Comparison of ENCODE assay signal across 3 cellular contexts in the genomic region with DNA sequence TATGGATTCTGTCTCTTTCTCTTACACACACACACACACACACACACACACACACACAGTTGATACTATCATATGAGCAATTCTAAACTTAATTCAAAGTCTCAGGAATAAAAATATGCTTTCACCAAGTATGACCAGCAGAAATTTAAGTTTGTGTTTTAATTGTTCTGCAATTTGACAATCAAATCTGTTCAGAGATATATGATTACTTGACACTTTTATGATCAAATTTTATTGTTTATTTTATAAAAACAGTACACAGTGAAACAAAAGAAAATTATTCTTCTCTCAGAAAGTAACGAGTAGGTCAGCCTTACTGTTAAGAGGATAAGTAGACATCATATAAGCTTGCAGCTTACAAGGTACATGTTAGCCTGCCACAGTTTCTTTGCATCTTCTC.
TF ChIP-seq lines count a peak whose summit lies in the region.

No MANE protein-coding gene starts in this region.

TF ChIP-seq in HepG2, 621 proteins besides CTCF, POLR2A, EP300 and RAD21 (continues in another document):
- TF ChIP-seq, protein P1, sequence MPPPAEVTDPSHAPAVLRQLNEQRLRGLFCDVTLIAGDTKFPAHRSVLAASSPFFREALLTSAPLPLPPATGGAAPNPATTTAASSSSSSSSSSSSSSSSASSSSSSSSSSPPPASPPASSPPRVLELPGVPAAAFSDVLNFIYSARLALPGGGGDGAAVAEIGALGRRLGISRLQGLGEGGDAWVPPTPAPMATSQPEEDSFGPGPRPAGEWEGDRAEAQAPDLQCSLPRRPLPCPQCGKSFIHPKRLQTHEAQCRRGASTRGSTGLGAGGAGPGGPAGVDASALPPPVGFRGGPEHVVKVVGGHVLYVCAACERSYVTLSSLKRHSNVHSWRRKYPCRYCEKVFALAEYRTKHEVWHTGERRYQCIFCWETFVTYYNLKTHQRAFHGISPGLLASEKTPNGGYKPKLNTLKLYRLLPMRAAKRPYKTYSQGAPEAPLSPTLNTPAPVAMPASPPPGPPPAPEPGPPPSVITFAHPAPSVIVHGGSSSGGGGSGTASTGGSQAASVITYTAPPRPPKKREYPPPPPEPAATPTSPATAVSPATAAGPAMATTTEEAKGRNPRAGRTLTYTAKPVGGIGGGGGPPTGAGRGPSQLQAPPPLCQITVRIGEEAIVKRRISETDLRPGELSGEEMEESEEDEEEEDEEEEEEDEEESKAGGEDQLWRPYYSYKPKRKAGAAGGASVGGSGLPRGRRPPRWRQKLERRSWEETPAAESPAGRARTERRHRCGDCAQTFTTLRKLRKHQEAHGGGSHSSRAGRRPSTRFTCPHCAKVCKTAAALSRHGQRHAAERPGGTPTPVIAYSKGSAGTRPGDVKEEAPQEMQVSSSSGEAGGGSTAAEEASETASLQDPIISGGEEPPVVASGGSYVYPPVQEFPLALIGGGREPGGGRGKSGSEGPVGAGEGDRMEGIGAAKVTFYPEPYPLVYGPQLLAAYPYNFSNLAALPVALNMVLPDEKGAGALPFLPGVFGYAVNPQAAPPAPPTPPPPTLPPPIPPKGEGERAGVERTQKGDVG (CRISPR knock-in tag; IDR thresholded peaks at IDR 0.05; ENCODE audit: borderline replicate concordance) = no peak
- TF ChIP-seq CBFB (CRISPR knock-in tag; IDR thresholded peaks at IDR 0.05) (no peak), ZNF746 (CRISPR knock-in tag; IDR thresholded peaks at IDR 0.05) (no peak), MBD4 (IDR thresholded peaks at IDR 0.05; ENCODE audit: borderline replicate concordance, low read length) (no peak), DNMT1 (CRISPR knock-in tag; IDR thresholded peaks at IDR 0.05) (no peak), MED13 (CRISPR knock-in tag; IDR thresholded peaks at IDR 0.05) (no peak), MAFK (conservative IDR thresholded peaks at IDR 0.05 in 1 of 2, IDR thresholded peaks at IDR 0.05 in 1 of 2; ENCODE audit: low read length in 2 of 2) (peak in 1 of 2 experiments; percentile 47; a peak in 1 of 4 replicates)
- TF ChIP-seq, protein P2, sequence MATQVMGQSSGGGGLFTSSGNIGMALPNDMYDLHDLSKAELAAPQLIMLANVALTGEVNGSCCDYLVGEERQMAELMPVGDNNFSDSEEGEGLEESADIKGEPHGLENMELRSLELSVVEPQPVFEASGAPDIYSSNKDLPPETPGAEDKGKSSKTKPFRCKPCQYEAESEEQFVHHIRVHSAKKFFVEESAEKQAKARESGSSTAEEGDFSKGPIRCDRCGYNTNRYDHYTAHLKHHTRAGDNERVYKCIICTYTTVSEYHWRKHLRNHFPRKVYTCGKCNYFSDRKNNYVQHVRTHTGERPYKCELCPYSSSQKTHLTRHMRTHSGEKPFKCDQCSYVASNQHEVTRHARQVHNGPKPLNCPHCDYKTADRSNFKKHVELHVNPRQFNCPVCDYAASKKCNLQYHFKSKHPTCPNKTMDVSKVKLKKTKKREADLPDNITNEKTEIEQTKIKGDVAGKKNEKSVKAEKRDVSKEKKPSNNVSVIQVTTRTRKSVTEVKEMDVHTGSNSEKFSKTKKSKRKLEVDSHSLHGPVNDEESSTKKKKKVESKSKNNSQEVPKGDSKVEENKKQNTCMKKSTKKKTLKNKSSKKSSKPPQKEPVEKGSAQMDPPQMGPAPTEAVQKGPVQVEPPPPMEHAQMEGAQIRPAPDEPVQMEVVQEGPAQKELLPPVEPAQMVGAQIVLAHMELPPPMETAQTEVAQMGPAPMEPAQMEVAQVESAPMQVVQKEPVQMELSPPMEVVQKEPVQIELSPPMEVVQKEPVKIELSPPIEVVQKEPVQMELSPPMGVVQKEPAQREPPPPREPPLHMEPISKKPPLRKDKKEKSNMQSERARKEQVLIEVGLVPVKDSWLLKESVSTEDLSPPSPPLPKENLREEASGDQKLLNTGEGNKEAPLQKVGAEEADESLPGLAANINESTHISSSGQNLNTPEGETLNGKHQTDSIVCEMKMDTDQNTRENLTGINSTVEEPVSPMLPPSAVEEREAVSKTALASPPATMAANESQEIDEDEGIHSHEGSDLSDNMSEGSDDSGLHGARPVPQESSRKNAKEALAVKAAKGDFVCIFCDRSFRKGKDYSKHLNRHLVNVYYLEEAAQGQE (IDR thresholded peaks at IDR 0.05; ENCODE audit: borderline replicate concordance in 1 of 2, low read depth in 1 of 2, low read length in 2 of 2) = no peak

TF ChIP-seq in A549, 52 proteins besides CTCF, POLR2A, EP300 and RAD21:
- TF ChIP-seq CHD4 (IDR thresholded peaks at IDR 0.05; ENCODE audit: borderline replicate concordance) = no peak
- peak; percentile 61 for TF ChIP-seq MAFK (IDR thresholded peaks at IDR 0.05; ENCODE audit: partially characterized antibody)

TF ChIP-seq in K562, 482 proteins besides CTCF, POLR2A, EP300 and RAD21:
- TF ChIP-seq MAFG (tag; conservative IDR thresholded peaks at IDR 0.05) (peak; percentile 21; the same call in 1 of the 2 replicates), C11orf30 (IDR thresholded peaks at IDR 0.05; ENCODE audit: low read depth) (peak; percentile 26; the same call in 1 of the 2 replicates), ZNF316 (IDR thresholded peaks at IDR 0.05) (peak; percentile 61)
- TF ChIP-seq, protein P3, sequence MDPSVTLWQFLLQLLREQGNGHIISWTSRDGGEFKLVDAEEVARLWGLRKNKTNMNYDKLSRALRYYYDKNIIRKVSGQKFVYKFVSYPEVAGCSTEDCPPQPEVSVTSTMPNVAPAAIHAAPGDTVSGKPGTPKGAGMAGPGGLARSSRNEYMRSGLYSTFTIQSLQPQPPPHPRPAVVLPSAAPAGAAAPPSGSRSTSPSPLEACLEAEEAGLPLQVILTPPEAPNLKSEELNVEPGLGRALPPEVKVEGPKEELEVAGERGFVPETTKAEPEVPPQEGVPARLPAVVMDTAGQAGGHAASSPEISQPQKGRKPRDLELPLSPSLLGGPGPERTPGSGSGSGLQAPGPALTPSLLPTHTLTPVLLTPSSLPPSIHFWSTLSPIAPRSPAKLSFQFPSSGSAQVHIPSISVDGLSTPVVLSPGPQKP (CRISPR knock-in tag; IDR thresholded peaks at IDR 0.05) = no peak
